In genomic region chr19:35901055-35901644, GRCh38 we compare ENCODE assay signal across 9 cellular contexts. TPM values are rescaled to one million over a fixed set of nuclear protein-coding genes. Genes with fewer than 3 reads are reported as not detected.
DNase-seq lines count a peak whose midpoint lies in the region; FAIRE-seq and TF ChIP-seq lines count a peak whose summit lies in the region.
"Had no signal": no experiment of that assay in that cellular context is flagged by ENCODE, and none has a peak within 500 bp of the region (broad histone marks: within the 10 kb centered on the region; RNA-seq: fewer than 3 reads in every experiment).

No MANE protein-coding gene starts in this region.

- H3K9ac ChIP-seq in endothelial cell of umbilical vein (replicated peaks; ENCODE audit: extremely low read depth, insufficient read depth, low read length) (no peak overlapping the region), trophoblast cell (ENCODE audit: low read length) (no peak overlapping the region)

- H4K20me1 ChIP-seq in endothelial cell of umbilical vein (replicated peaks; ENCODE audit: control insufficient read depth, extremely low read depth, insufficient read depth, low read length), result no peaks in the 10 kb centered on the region

- peak overlapping the region in 3 of 4 donors; percentile 66 to 91 (median 85) for H3K4me3 ChIP-seq in Peyer's patch
- no peak overlapping the region for H3K4me3 ChIP-seq in endothelial cell of umbilical vein (replicated peaks in 1 of 3; ENCODE audit: insufficient read depth in 1 of 3, low read depth in 1 of 3, low read length in 3 of 3)
- H3K4me3 ChIP-seq in trophoblast cell (ENCODE audit: low read depth, low read length), result no peak overlapping the region

- H2AK5ac ChIP-seq in trophoblast cell (ENCODE audit: low read length), result peak overlapping the region; percentile 94

- H3K79me1 ChIP-seq in trophoblast cell (ENCODE audit: low read length), result peaks cover 13% of the 10 kb centered on the region

- intact Hi-C loops in endothelial cell of umbilical vein (cut with micrococcal nuclease), result no loop called here

- H3K27ac ChIP-seq in Peyer's patch (peak overlapping the region; percentile 67 to 96 (median 94)), endothelial cell of umbilical vein (ENCODE audit: insufficient read depth, low read depth, low read length) (no peak overlapping the region), trophoblast cell (ENCODE audit: low read depth, low read length) (no peak overlapping the region)

- H3K4me1 ChIP-seq in Peyer's patch (peaks cover 0 to 31% (median 16%) of the 10 kb centered on the region in 4 donors), endothelial cell of umbilical vein (ENCODE audit: control insufficient read depth, extremely low read depth, insufficient read depth, low read length) (peaks cover 16% of the 10 kb centered on the region), trophoblast cell (ENCODE audit: control insufficient read depth in 1 of 2, insufficient read depth in 2 of 2, low read length in 2 of 2) (peaks cover 13 to 24% of the 10 kb centered on the region in 2 experiments)

- no TSS peak for BruUV-seq in endothelial cell of umbilical vein (replicated peaks; lab: Mats Ljungman, UMichigan)

- H2BK5ac ChIP-seq in trophoblast cell (ENCODE audit: low read depth, low read length, poor library complexity), result no peak overlapping the region

- peaks cover 0 to 9% (median 0%) of the 10 kb centered on the region in 3 donors for H3K36me3 ChIP-seq in Peyer's patch
- H3K36me3 ChIP-seq in endothelial cell of umbilical vein (ENCODE audit: control insufficient read depth in 2 of 2, extremely low read depth in 1 of 2, insufficient read depth in 2 of 2, low read length in 2 of 2), result peaks cover 0 to 3% of the 10 kb centered on the region in 2 experiments
- peaks cover 17 to 23% of the 10 kb centered on the region in 2 experiments for H3K36me3 ChIP-seq in trophoblast cell (ENCODE audit: control insufficient read depth in 1 of 2, insufficient read depth in 2 of 2, low read length in 2 of 2)

- CTCF ChIA-PET in endothelial cell of umbilical vein (lab: Charles Lee), result interaction anchor here (1.4 kb wide), 1 partner anchor 20 kb away, joined by 3 read pairs; no protein-coding TSS in a partner anchor

- H3K18ac ChIP-seq in trophoblast cell (ENCODE audit: low read length), result peak overlapping the region; percentile 54

- H3K23ac ChIP-seq in trophoblast cell (ENCODE audit: low read length), result no peak overlapping the region

- no peaks in the 10 kb centered on the region for H3K9me1 ChIP-seq in endothelial cell of umbilical vein (replicated peaks; ENCODE audit: control insufficient read depth, extremely low read depth, insufficient read depth, low read length)

- no peak for TF ChIP-seq POLR2A in Peyer's patch (IDR thresholded peaks at IDR 0.05)
- TF ChIP-seq POLR2A in endothelial cell of umbilical vein (IDR thresholded peaks at IDR 0.05; ENCODE audit: low read depth, low read length), result no peak

- dilution Hi-C loops in endothelial cell of umbilical vein (cut with MboI; ENCODE audit: extremely low pct_ligation_motif_present, low sequenced_read_pairs), result no loop called here

- no peak overlapping the region for H2BK120ac ChIP-seq in trophoblast cell (ENCODE audit: insufficient read depth, low read length, poor library complexity)

- H3K14ac ChIP-seq in trophoblast cell (ENCODE audit: low read length), result no peak overlapping the region

- peak overlapping the region; percentile 84 for H4K8ac ChIP-seq in trophoblast cell (ENCODE audit: low read depth, low read length)

- no peak overlapping the region for H3K4me2 ChIP-seq in endothelial cell of umbilical vein (ENCODE audit: insufficient read depth, low read length)
- H3K4me2 ChIP-seq in trophoblast cell (ENCODE audit: low read length), result peak overlapping the region; percentile 99

- peak overlapping the region; percentile 20 for H4K91ac ChIP-seq in trophoblast cell (ENCODE audit: low read depth, low read length)

- no peak overlapping the region for H4K12ac ChIP-seq in trophoblast cell (ENCODE audit: low read depth, low read length)

- POLR2A ChIA-PET in endothelial cell of umbilical vein (lab: Charles Lee), result no interaction called here

- H3K4ac ChIP-seq in trophoblast cell (ENCODE audit: low read depth, low read length), result no peak overlapping the region

- FAIRE-seq in endothelial cell of umbilical vein (lab: Jason Lieb, UNC) (no peak), GM19239 (lab: Jason Lieb, UNC) (no peak), urothelium cell line (lab: Jason Lieb, UNC) (no peak)

- no peaks in the 10 kb centered on the region for H3K9me3 ChIP-seq in Peyer's patch
- no peaks in the 10 kb centered on the region for H3K9me3 ChIP-seq in endothelial cell of umbilical vein (replicated peaks; ENCODE audit: control insufficient read depth, insufficient read depth, low read length)
- no peaks in the 10 kb centered on the region for H3K9me3 ChIP-seq in trophoblast cell (ENCODE audit: insufficient read depth, low read depth, low read length)

- H3K79me2 ChIP-seq in endothelial cell of umbilical vein (ENCODE audit: control insufficient read depth, insufficient read depth, low read length) (peaks cover 2% of the 10 kb centered on the region), trophoblast cell (ENCODE audit: control insufficient read depth, insufficient read depth, low read length, poor library complexity) (peaks cover 8% of the 10 kb centered on the region)

- no CpG with 5 or more reads among the region's 2 CpGs for WGBS in trophoblast cell (ENCODE audit: extremely low coverage, insufficient coverage, insufficient read length)

- TF ChIP-seq CTCF in Peyer's patch (IDR thresholded peaks at IDR 0.05) (no peak), endothelial cell of umbilical vein (IDR thresholded peaks at IDR 0.05; ENCODE audit: extremely low read depth in 1 of 2, insufficient read depth in 1 of 2, low read depth in 1 of 2, low read length in 2 of 2) (no peak)

- H3K27me3 ChIP-seq in Peyer's patch, result no peaks in the 10 kb centered on the region
- H3K27me3 ChIP-seq in endothelial cell of umbilical vein (ENCODE audit: control insufficient read depth in 2 of 2, insufficient read depth in 2 of 2, low read length in 2 of 2), result peaks cover 0 to 6% of the 10 kb centered on the region in 2 experiments
- H3K27me3 ChIP-seq in trophoblast cell (ENCODE audit: insufficient read depth, low read length), result no peaks in the 10 kb centered on the region

- DNase-seq in GM03348 (ENCODE audit: low spot score) (peak; percentile 80), Peyer's patch (no peak), endothelial cell of umbilical vein (ENCODE audit: low read depth, low spot score) (no peak), trophoblast cell (peak; percentile 71 to 86), NK-92 (lab: John Stamatoyannopoulos, UW; ENCODE audit: unreplicated experiment) (no peak), GM19239 (ENCODE audit: insufficient read length, low spot score) (no peak), urothelium cell line (ENCODE audit: low spot score) (no peak), NOMO-1 treated with DMSO at 0.1 percent for 48 hours (lab: John Stamatoyannopoulos, UW; ENCODE audit: unreplicated experiment) (no peak)

- H2BK12ac ChIP-seq in trophoblast cell (ENCODE audit: low read length), result no peak overlapping the region

- H2AFZ ChIP-seq in endothelial cell of umbilical vein (ENCODE audit: low read depth, low read length) (peak overlapping the region; percentile 64), trophoblast cell (ENCODE audit: insufficient read depth, low read length, poor library complexity) (no peak overlapping the region)

RNA-seq across cellular contexts. Expression of gene NFKBID, which starts 0.8 kb away (rescaled TPM):
- 10 to 100 TPM in 3 of 4 donors, 1 to 10 TPM in 1; 8.4 to 38.0 (median 23.6) TPM for total RNA-seq in Peyer's patch
- 7.6 and 8.7 TPM in 2 replicates for total RNA-seq in endothelial cell of umbilical vein
- 5.5 and 6.7 TPM in 2 replicates for polyA plus RNA-seq in endothelial cell of umbilical vein
- 1.0 and 1.8 TPM in 2 replicates for polyA plus RNA-seq in endothelial cell of umbilical vein (2011; cell fraction: cytosol; rRNA removed)
- polyA plus RNA-seq in endothelial cell of umbilical vein (2011; cell fraction: nucleus; rRNA removed), result 14.9 and 18.6 TPM in 2 replicates
- polyA plus RNA-seq in endothelial cell of umbilical vein (2012), result 2.1 and 3.1 TPM in 2 replicates
- 5.7 and 7.1 TPM in 2 replicates for polyA minus RNA-seq in endothelial cell of umbilical vein
- 6.7 TPM for polyA minus RNA-seq in endothelial cell of umbilical vein (2011; cell fraction: cytosol; rRNA and poly(A)+ RNA removed)
- 4.8 and 5.4 TPM in 2 replicates for polyA minus RNA-seq in endothelial cell of umbilical vein (2011; cell fraction: nucleus; rRNA and poly(A)+ RNA removed)
- polyA plus RNA-seq in trophoblast cell (2013), result 6.3 and 6.7 TPM in 2 replicates

RNA-seq across cellular contexts. Expression of gene HCST, which starts 1.2 kb away (rescaled TPM):
- 1 to 10 TPM in 1 of 4 donors, not detected in 3; 9.7 TPM for total RNA-seq in Peyer's patch
- not detected in 2 replicates for total RNA-seq in endothelial cell of umbilical vein
- not detected in 2 replicates for polyA plus RNA-seq in endothelial cell of umbilical vein
- polyA plus RNA-seq in endothelial cell of umbilical vein (2011; cell fraction: cytosol; rRNA removed), result not detected in 2 replicates
- not detected in 2 replicates for polyA plus RNA-seq in endothelial cell of umbilical vein (2011; cell fraction: nucleus; rRNA removed)
- polyA plus RNA-seq in endothelial cell of umbilical vein (2012), result not detected in 2 replicates
- not detected in 2 replicates for polyA minus RNA-seq in endothelial cell of umbilical vein
- polyA minus RNA-seq in endothelial cell of umbilical vein (2011; cell fraction: cytosol; rRNA and poly(A)+ RNA removed), result 1.7 TPM
- not detected in 2 replicates for polyA minus RNA-seq in endothelial cell of umbilical vein (2011; cell fraction: nucleus; rRNA and poly(A)+ RNA removed)
- 0.94 and 1.1 TPM in 2 replicates for polyA plus RNA-seq in trophoblast cell (2013)
- total RNA-seq: pulmonary artery endothelial cell had no signal

RNA-seq across cellular contexts. Expression of gene TYROBP, which starts 6.9 kb away (rescaled TPM):
- total RNA-seq in Peyer's patch (10 to 100 TPM in 3 of 4 donors, 1 to 10 TPM in 1; 4.2 to 56.1 (median 20.2) TPM), endothelial cell of umbilical vein (not detected in 2 replicates)
- polyA plus RNA-seq in endothelial cell of umbilical vein, result not detected in 2 replicates
- polyA plus RNA-seq in endothelial cell of umbilical vein (2011; cell fraction: cytosol; rRNA removed), result not detected in 2 replicates
- not detected in 2 replicates for polyA plus RNA-seq in endothelial cell of umbilical vein (2011; cell fraction: nucleus; rRNA removed)
- polyA plus RNA-seq in endothelial cell of umbilical vein (2012), result not detected in 2 replicates
- not detected in 2 replicates for polyA minus RNA-seq in endothelial cell of umbilical vein
- not detected for polyA minus RNA-seq in endothelial cell of umbilical vein (2011; cell fraction: cytosol; rRNA and poly(A)+ RNA removed)
- polyA minus RNA-seq in endothelial cell of umbilical vein (2011; cell fraction: nucleus; rRNA and poly(A)+ RNA removed), result not detected in 2 replicates
- 0.31 TPM in 1 of 2 replicates, not detected in the other for polyA plus RNA-seq in trophoblast cell (2013)
- total RNA-seq: pulmonary artery endothelial cell had no signal

RNA-seq across cellular contexts. Expression of gene APLP1, which starts 32.8 kb away (rescaled TPM):
- total RNA-seq in Peyer's patch (1 to 10 TPM in 3 of 4 donors, under 1 TPM in 1; 0.53 to 8.3 (median 1.7) TPM), endothelial cell of umbilical vein (6.2 and 9.0 TPM in 2 replicates)
- polyA plus RNA-seq in endothelial cell of umbilical vein, result 13.0 and 15.1 TPM in 2 replicates
- polyA plus RNA-seq in endothelial cell of umbilical vein (2011; cell fraction: cytosol; rRNA removed), result 9.5 and 11.5 TPM in 2 replicates
- polyA plus RNA-seq in endothelial cell of umbilical vein (2011; cell fraction: nucleus; rRNA removed), result 12.7 and 14.6 TPM in 2 replicates
- 17.9 and 23.5 TPM in 2 replicates for polyA plus RNA-seq in endothelial cell of umbilical vein (2012)
- 7.5 and 10.7 TPM in 2 replicates for polyA minus RNA-seq in endothelial cell of umbilical vein
- not detected for polyA minus RNA-seq in endothelial cell of umbilical vein (2011; cell fraction: cytosol; rRNA and poly(A)+ RNA removed)
- 2.3 and 5.0 TPM in 2 replicates for polyA minus RNA-seq in endothelial cell of umbilical vein (2011; cell fraction: nucleus; rRNA and poly(A)+ RNA removed)
- polyA plus RNA-seq in trophoblast cell (2013), result 18.9 and 25.5 TPM in 2 replicates

RNA-seq across cellular contexts. Expression of gene LRFN3, which starts 35.0 kb away (rescaled TPM):
- 10 to 100 TPM in 3 of 4 donors, 1 to 10 TPM in 1; 8.3 to 34.4 (median 22.1) TPM for total RNA-seq in Peyer's patch
- total RNA-seq in endothelial cell of umbilical vein, result 15.9 and 17.3 TPM in 2 replicates
- 4.1 and 5.8 TPM in 2 replicates for polyA plus RNA-seq in endothelial cell of umbilical vein
- 3.7 and 5.5 TPM in 2 replicates for polyA plus RNA-seq in endothelial cell of umbilical vein (2011; cell fraction: cytosol; rRNA removed)
- polyA plus RNA-seq in endothelial cell of umbilical vein (2011; cell fraction: nucleus; rRNA removed), result 1.9 and 2.2 TPM in 2 replicates
- polyA plus RNA-seq in endothelial cell of umbilical vein (2012), result 10.0 and 16.3 TPM in 2 replicates
- polyA minus RNA-seq in endothelial cell of umbilical vein, result 2.5 and 3.5 TPM in 2 replicates
- polyA minus RNA-seq in endothelial cell of umbilical vein (2011; cell fraction: cytosol; rRNA and poly(A)+ RNA removed), result 2.8 TPM
- 1.0 and 2.2 TPM in 2 replicates for polyA minus RNA-seq in endothelial cell of umbilical vein (2011; cell fraction: nucleus; rRNA and poly(A)+ RNA removed)
- polyA plus RNA-seq in trophoblast cell (2013), result 16.3 and 16.4 TPM in 2 replicates

Comparison
In these comparisons a context has a peak if more than half of its experiments do, and no peak if none do; other contexts are left out.
1. DNase-seq: peak in GM03348 (single experiment) and trophoblast cell (2 of 2); none in Peyer's patch (0 of 3), endothelial cell of umbilical vein (single experiment), NK-92 (single experiment), GM19239 (single experiment), urothelium cell line (single experiment) and NOMO-1 treated with DMSO at 0.1 percent for 48 hours (single experiment).
2. H3K27ac ChIP-seq: peak in Peyer's patch (4 of 4); none in endothelial cell of umbilical vein (single experiment) and trophoblast cell (single experiment).
3. H3K4me3 ChIP-seq: peak in Peyer's patch (3 of 4); none in endothelial cell of umbilical vein (0 of 3) and trophoblast cell (single experiment).